ENCODE assay signal across 13 cellular contexts in genomic region chr20:4812216-4812615, GRCh38. TPM values are rescaled to one million over a fixed set of nuclear protein-coding genes. Genes with fewer than 3 reads are reported as not detected.
DNase-seq lines count a peak whose midpoint lies in the region; ATAC-seq, FAIRE-seq and TF ChIP-seq lines count a peak whose summit lies in the region.
"Had no signal": no experiment of that assay in that cellular context is flagged by ENCODE, and none has a peak within 500 bp of the region (broad histone marks: within the 10 kb centered on the region; RNA-seq: fewer than 3 reads in every experiment).

No MANE protein-coding gene starts in this region.

- peak overlapping the region; percentile 87 for H3K4me3 Mint-ChIP-seq in activated CD4-positive, alpha-beta T cell treated with anti-CD3 and anti-CD28 coated beads, Interleukin-2, amount 10 ng/mL, durations not matched to agents 24 days and 14 days
- peak overlapping the region; percentile 67 for H3K4me3 Mint-ChIP-seq in endothelial cell (ENCODE audit: unreplicated experiment)
- H3K4me3 Mint-ChIP-seq in stimulated activated naive CD8-positive, alpha-beta T cell treated with anti-CD3 and anti-CD28 coated beads, Interleukin-15, Interleukin-2, amounts not matched to agents 100 ng/mL and 50 ng/mL, for 24 hours, result peak overlapping the region; percentile 96

- peak overlapping the region; percentile 96 for H3K27ac Mint-ChIP-seq in activated CD4-positive, alpha-beta T cell treated with anti-CD3 and anti-CD28 coated beads, Interleukin-2, amount 10 ng/mL, durations not matched to agents 24 days and 14 days
- peak overlapping the region; percentile 100 for H3K27ac Mint-ChIP-seq in endothelial cell (ENCODE audit: unreplicated experiment)
- H3K27ac Mint-ChIP-seq in stimulated activated naive CD8-positive, alpha-beta T cell treated with anti-CD3 and anti-CD28 coated beads, Interleukin-15, Interleukin-2, amounts not matched to agents 100 ng/mL and 50 ng/mL, for 24 hours, result peak overlapping the region; percentile 100

- H3K36me3 Mint-ChIP-seq in activated CD4-positive, alpha-beta T cell treated with anti-CD3 and anti-CD28 coated beads, Interleukin-2, amount 10 ng/mL, durations not matched to agents 24 days and 14 days (ENCODE audit: low read depth), result peaks cover 24% of the 10 kb centered on the region
- peaks cover 60% of the 10 kb centered on the region for H3K36me3 Mint-ChIP-seq in endothelial cell (ENCODE audit: low read depth, unreplicated experiment)
- peaks cover 19% of the 10 kb centered on the region for H3K36me3 Mint-ChIP-seq in stimulated activated naive CD8-positive, alpha-beta T cell treated with anti-CD3 and anti-CD28 coated beads, Interleukin-15, Interleukin-2, amounts not matched to agents 100 ng/mL and 50 ng/mL, for 24 hours (ENCODE audit: low read depth)

- ATAC-seq in GM21515 (IDR thresholded peaks at IDR 0.05; ENCODE audit: unreplicated experiment), result no peak
- no peak for ATAC-seq in HG02852 (IDR thresholded peaks at IDR 0.05; ENCODE audit: unreplicated experiment)

- no peaks in the 10 kb centered on the region for H3K9me3 Mint-ChIP-seq in activated CD4-positive, alpha-beta T cell treated with anti-CD3 and anti-CD28 coated beads, Interleukin-2, amount 10 ng/mL, durations not matched to agents 24 days and 14 days
- H3K9me3 Mint-ChIP-seq in endothelial cell (ENCODE audit: unreplicated experiment), result no peaks in the 10 kb centered on the region
- H3K9me3 Mint-ChIP-seq in stimulated activated naive CD8-positive, alpha-beta T cell treated with anti-CD3 and anti-CD28 coated beads, Interleukin-15, Interleukin-2, amounts not matched to agents 100 ng/mL and 50 ng/mL, for 24 hours, result no peaks in the 10 kb centered on the region

- DNase-seq in activated CD4-positive, alpha-beta T cell treated with anti-CD3 and anti-CD28 coated beads for 48 hours, result peak; percentile 27
- DNase-seq in activated CD4-positive, alpha-beta T cell treated with anti-CD3 and anti-CD28 coated beads, Interleukin-2, amount 50 U/mL, for 4 hours, result no peak
- DNase-seq in activated CD4-positive, alpha-beta T cell treated with anti-CD3 and anti-CD28 coated beads, Interleukin-2, amount 10 ng/mL, durations not matched to agents 24 days and 14 days, result peak; percentile 74
- DNase-seq in endothelial cell (ENCODE audit: low spot score) (no peak), urothelium cell line (ENCODE audit: low spot score) (no peak)
- DNase-seq: NCI-H2171 treated with DMSO at 0.1 percent for 48 hours, WERI-Rb-1 had no signal

- no peak for TF ChIP-seq CTCF in endothelial cell (IDR thresholded peaks at IDR 0.05; ENCODE audit: unreplicated experiment)

- no peak for FAIRE-seq in urothelium cell line (lab: Jason Lieb, UNC)
- FAIRE-seq: A204.1, islet of Langerhans, pancreas had no signal

- intact Hi-C loops in activated CD4-positive, alpha-beta T cell treated with anti-CD3 and anti-CD28 coated beads, Interleukin-2, amount 10 ng/mL, durations not matched to agents 24 days and 14 days (cut with micrococcal nuclease), result loop anchor here (5.0 kb wide), 1 partner anchor 315 kb away; the partner anchor contains the start of gene CDS2

- H3K27me3 Mint-ChIP-seq in activated CD4-positive, alpha-beta T cell treated with anti-CD3 and anti-CD28 coated beads, Interleukin-2, amount 10 ng/mL, durations not matched to agents 24 days and 14 days, result no peaks in the 10 kb centered on the region
- H3K27me3 Mint-ChIP-seq in endothelial cell (ENCODE audit: unreplicated experiment), result peaks cover 13% of the 10 kb centered on the region
- H3K27me3 Mint-ChIP-seq in stimulated activated naive CD8-positive, alpha-beta T cell treated with anti-CD3 and anti-CD28 coated beads, Interleukin-15, Interleukin-2, amounts not matched to agents 100 ng/mL and 50 ng/mL, for 24 hours, result no peaks in the 10 kb centered on the region

- peaks cover 71% of the 10 kb centered on the region for H3K4me1 Mint-ChIP-seq in activated CD4-positive, alpha-beta T cell treated with anti-CD3 and anti-CD28 coated beads, Interleukin-2, amount 10 ng/mL, durations not matched to agents 24 days and 14 days
- H3K4me1 Mint-ChIP-seq in endothelial cell (ENCODE audit: unreplicated experiment), result peaks cover 84% of the 10 kb centered on the region
- peaks cover 75% of the 10 kb centered on the region for H3K4me1 Mint-ChIP-seq in stimulated activated naive CD8-positive, alpha-beta T cell treated with anti-CD3 and anti-CD28 coated beads, Interleukin-15, Interleukin-2, amounts not matched to agents 100 ng/mL and 50 ng/mL, for 24 hours (ENCODE audit: low read depth)

RNA-seq across cellular contexts. Expression of gene RASSF2, which starts 11.2 kb away (rescaled TPM):
- total RNA-seq in activated CD4-positive, alpha-beta T cell treated with anti-CD3 and anti-CD28 coated beads, Interleukin-2, amount 10 ng/mL, durations not matched to agents 24 days and 14 days, result 38.1 and 38.5 TPM in 2 replicates
- total RNA-seq in endothelial cell (ENCODE audit: unreplicated experiment), result 229 TPM

Comparison
In these comparisons a context has a peak if more than half of its experiments do, and no peak if none do; other contexts are left out.
1. DNase-seq: peak in activated CD4-positive, alpha-beta T cell treated with anti-CD3 and anti-CD28 coated beads for 48 hours (single experiment) and activated CD4-positive, alpha-beta T cell treated with anti-CD3 and anti-CD28 coated beads, Interleukin-2, amount 10 ng/mL, durations not matched to agents 24 days and 14 days (single experiment); none in activated CD4-positive, alpha-beta T cell treated with anti-CD3 and anti-CD28 coated beads, Interleukin-2, amount 50 U/mL, for 4 hours (0 of 2), endothelial cell (single experiment) and urothelium cell line (single experiment).
2. Peak in every context shown above with its lines, with median percentiles within 50 percentile points of each other: H3K27ac Mint-ChIP-seq and H3K4me3 Mint-ChIP-seq.